Comparison of ENCODE assay signal across 12 cellular contexts in genomic region chr14:100342195-100342594, GRCh38. TPM values are rescaled to one million over a fixed set of nuclear protein-coding genes. Genes with fewer than 3 reads are reported as not detected.
DNase-seq lines count a peak whose midpoint lies in the region; ATAC-seq and TF ChIP-seq lines count a peak whose summit lies in the region.
"Had no signal": no experiment of that assay in that cellular context is flagged by ENCODE, and none has a peak within 500 bp of the region (broad histone marks: within the 10 kb centered on the region; RNA-seq: fewer than 3 reads in every experiment).

No MANE protein-coding gene starts in this region.

- no peaks in the 10 kb centered on the region for H4K20me1 ChIP-seq in Karpas-422 (ENCODE audit: insufficient read depth, low read depth, low read length)

- H3K27me3 Mint-ChIP-seq in dendritic cell treated with granulocyte-macrophage colony-stimulating factor and Interleukin-4, amounts not matched to agents 40 ng/mL and 50 ng/mL, for 4 days = no peaks in the 10 kb centered on the region

- H3K36me3 ChIP-seq in ACC112 (ENCODE audit: insufficient read depth, low read length) (peaks cover 17% of the 10 kb centered on the region; the same call in 1 of the 2 replicates), Karpas-422 (ENCODE audit: insufficient read depth, low read length) (no peaks in the 10 kb centered on the region)

- H2AFZ ChIP-seq in ACC112 (ENCODE audit: low read length, unreplicated experiment) (no peak overlapping the region), Karpas-422 (ENCODE audit: low read length) (no peak overlapping the region)

- peaks cover 15% of the 10 kb centered on the region for H3K4me1 ChIP-seq in ACC112 (ENCODE audit: control insufficient read depth, insufficient read depth, low read length, unreplicated experiment)
- H3K4me1 ChIP-seq in Karpas-422 (ENCODE audit: low read length) = peaks cover 32% of the 10 kb centered on the region

- H3K4me1 Mint-ChIP-seq in dendritic cell treated with granulocyte-macrophage colony-stimulating factor and Interleukin-4, amounts not matched to agents 40 ng/mL and 50 ng/mL, for 4 days (ENCODE audit: low read depth) = peaks cover 61% of the 10 kb centered on the region

- no peak for TF ChIP-seq CTCF in omental fat pad (IDR thresholded peaks at IDR 0.05)

- peaks cover 93% of the 10 kb centered on the region for H3K36me3 Mint-ChIP-seq in dendritic cell treated with granulocyte-macrophage colony-stimulating factor and Interleukin-4, amounts not matched to agents 40 ng/mL and 50 ng/mL, for 4 days (ENCODE audit: low read depth)

- ATAC-seq in omental fat pad (ENCODE audit: low FRiP score) = no peak
- no peak for ATAC-seq in GM21381 (IDR thresholded peaks at IDR 0.05; ENCODE audit: unreplicated experiment)

- H3K79me2 ChIP-seq in ACC112 (ENCODE audit: control insufficient read depth, insufficient read depth, low read length, unreplicated experiment) (no peaks in the 10 kb centered on the region), Karpas-422 (ENCODE audit: low read length) (no peaks in the 10 kb centered on the region)

- H3K9ac ChIP-seq in Karpas-422 (ENCODE audit: low read length) = peak overlapping the region; percentile 43

- H3K27ac Mint-ChIP-seq in dendritic cell treated with granulocyte-macrophage colony-stimulating factor and Interleukin-4, amounts not matched to agents 40 ng/mL and 50 ng/mL, for 4 days = peak overlapping the region; percentile 96
- H3K27ac Mint-ChIP-seq: nephron had no signal

- DNase-seq in Karpas-422 = no peak
- DNase-seq in omental fat pad (ENCODE audit: low spot score) = peak; percentile 17
- DNase-seq in activated gamma-delta T cell (lab: John Stamatoyannopoulos, UW) = no peak
- DNase-seq in NCI-H1417 treated with DMSO at 0.1 percent for 48 hours (lab: John Stamatoyannopoulos, UW) = no peak
- DNase-seq in NCI-H1436 (lab: John Stamatoyannopoulos, UW) = no peak
- DNase-seq: activated naive CD4-positive, alpha-beta T cell treated with Interleukin-2 at 50 U/mL for 16 hours; NCI-H2171 treated with DMSO at 0.1 percent for 48 hours; stimulated activated CD4-positive, alpha-beta T cell treated with anti-CD3 and anti-CD28 coated beads, Interleukin-1b, Interleukin-23, amount 100 ng/mL, for 48 hours had no signal

- H3K9me2 ChIP-seq in Karpas-422 (replicated peaks; ENCODE audit: insufficient read depth, low read length) = no peaks in the 10 kb centered on the region

- H3K9me3 ChIP-seq in Karpas-422 (ENCODE audit: low read length) = no peaks in the 10 kb centered on the region

- H3K4me3 ChIP-seq in ACC112 (ENCODE audit: low read depth, low read length) (no peak overlapping the region), Karpas-422 (ENCODE audit: low read length) (no peak overlapping the region)

- intact Hi-C loops in dendritic cell treated with granulocyte-macrophage colony-stimulating factor and Interleukin-4, amounts not matched to agents 40 ng/mL and 50 ng/mL, for 4 days (cut with micrococcal nuclease) = loop anchor here (5.0 kb wide), 1 partner anchor 35 kb away; the partner anchor contains the start of gene SLC25A29

- peak overlapping the region; percentile 80 for H3K27ac ChIP-seq in ACC112 (ENCODE audit: low read depth, low read length)
- H3K27ac ChIP-seq in Karpas-422 (ENCODE audit: low read length) = peak overlapping the region; percentile 81

- H3K4me2 ChIP-seq in Karpas-422 (ENCODE audit: low read depth, low read length, poor library complexity, severe bottlenecking) = peak overlapping the region; percentile 43

- H3K4me3 Mint-ChIP-seq in dendritic cell treated with granulocyte-macrophage colony-stimulating factor and Interleukin-4, amounts not matched to agents 40 ng/mL and 50 ng/mL, for 4 days = peak overlapping the region; percentile 35
- H3K4me3 Mint-ChIP-seq: nephron had no signal

- no peaks in the 10 kb centered on the region for H3K9me3 Mint-ChIP-seq in dendritic cell treated with granulocyte-macrophage colony-stimulating factor and Interleukin-4, amounts not matched to agents 40 ng/mL and 50 ng/mL, for 4 days
- H3K9me3 Mint-ChIP-seq: nephron had no signal

- H3K27me3 ChIP-seq in ACC112 (ENCODE audit: insufficient read depth, low read length) (no peaks in the 10 kb centered on the region), Karpas-422 (ENCODE audit: low read length) (no peaks in the 10 kb centered on the region)

RNA-seq across cellular contexts. Expression of gene SLC25A47, which starts 19.1 kb away (rescaled TPM):
- not detected in 2 replicates for total RNA-seq in Karpas-422 (2014; rRNA removed; shearing (Covaris generic); ENCODE audit: low replicate concordance)
- under 1 TPM in 1 of 4 donors, not detected in 3; 0.37 TPM for total RNA-seq in omental fat pad

RNA-seq across cellular contexts. Expression of gene WDR25, which starts 34.1 kb away (rescaled TPM):
- total RNA-seq in Karpas-422 (2014; rRNA removed; shearing (Covaris generic); ENCODE audit: low replicate concordance) = 10.8 and 13.5 TPM in 2 replicates
- total RNA-seq in omental fat pad = 10 to 100 TPM in 3 of 4 donors, 1 to 10 TPM in 1; 8.6 to 11.2 (median 10.3) TPM

RNA-seq across cellular contexts. Expression of gene SLC25A29, which starts 36.0 kb away (rescaled TPM):
- 29.4 and 83.8 TPM in 2 replicates for total RNA-seq in Karpas-422 (2014; rRNA removed; shearing (Covaris generic); ENCODE audit: low replicate concordance)
- 10 to 100 TPM; 29.7 to 72.2 (median 50.2) TPM for total RNA-seq in omental fat pad
